In genomic region chr3:49939858-49940666, GRCh38 we compare ENCODE assay signal across 1 cellular context.
TF ChIP-seq lines count a peak whose summit lies in the region.

TSS of gene RBM6 (plus strand) at chr3:49940150. CDS start at chr3:49962642, 22,492 bp downstream.

TF ChIP-seq in K562, 482 proteins besides CTCF, POLR2A, EP300 and RAD21 (continued from another document and continues in another):
- TF ChIP-seq ATF4 (CRISPR knock-in tag; IDR thresholded peaks at IDR 0.05) = 0 out of 2 replicates have a peak, but pooled peaks have one; percentile 15
- no peak for TF ChIP-seq POLR2AphosphoS2 (IDR thresholded peaks at IDR 0.05; ENCODE audit: low read length)
- no peak for TF ChIP-seq NFE2 (IDR thresholded peaks at IDR 0.05; ENCODE audit: low read depth)
- peak; percentile 99 for TF ChIP-seq ZFX (CRISPR knock-in tag; IDR thresholded peaks at IDR 0.05)
- TF ChIP-seq TRIM28 (IDR thresholded peaks at IDR 0.05) = no peak
- peak; percentile 13 for TF ChIP-seq HNRNPK (IDR thresholded peaks at IDR 0.05; ENCODE audit: low read depth, low read length, poor library complexity, severe bottlenecking)
- TF ChIP-seq ETS1 (conservative IDR thresholded peaks at IDR 0.05; ENCODE audit: control insufficient read depth, low read depth, low read length) = peak; percentile 89
- no peak; the same call in 1 of the 2 replicates for TF ChIP-seq DPF2 (IDR thresholded peaks at IDR 0.05)
- no peak for TF ChIP-seq ARNT (IDR thresholded peaks at IDR 0.05)
- no peak for TF ChIP-seq BRF2 (IDR thresholded peaks at IDR 0.05; ENCODE audit: borderline replicate concordance, insufficient read depth, insufficient read length)
- TF ChIP-seq ZKSCAN3 (CRISPR knock-in tag; IDR thresholded peaks at IDR 0.05) = no peak
- no peak for TF ChIP-seq ZFP1 (CRISPR knock-in tag; IDR thresholded peaks at IDR 0.05)
- TF ChIP-seq MITF (IDR thresholded peaks at IDR 0.05) = peak; percentile 36; the same call in 1 of the 2 replicates
- peak; percentile 85 for TF ChIP-seq AFF4 (CRISPR knock-in tag; IDR thresholded peaks at IDR 0.05)
- no peak for TF ChIP-seq ZNF695 (CRISPR knock-in tag; IDR thresholded peaks at IDR 0.05)
- TF ChIP-seq CEBPG (CRISPR knock-in tag; IDR thresholded peaks at IDR 0.05) = no peak
- TF ChIP-seq CEBPG (tag; conservative IDR thresholded peaks at IDR 0.05 in 1 of 2, IDR thresholded peaks at IDR 0.05 in 1 of 2) = no peak
- TF ChIP-seq TCF3 (CRISPR knock-in tag; IDR thresholded peaks at IDR 0.05) = peak; percentile 12; the same call in 1 of the 2 replicates
- peak; percentile 52 to 67; a peak in 3 of 4 replicates for TF ChIP-seq SIX5 (IDR thresholded peaks at IDR 0.05; ENCODE audit: borderline replicate concordance in 1 of 2, insufficient read depth in 1 of 2, low read depth in 1 of 2, low read length in 2 of 2)
- peak; percentile 56; the same call in 1 of the 2 replicates for TF ChIP-seq SP1 (CRISPR knock-in tag; IDR thresholded peaks at IDR 0.05)
- TF ChIP-seq DDX20 (tag; IDR thresholded peaks at IDR 0.05; ENCODE audit: low read depth) = no peak
- TF ChIP-seq E2F5 (CRISPR knock-in tag; IDR thresholded peaks at IDR 0.05) = no peak
- no peak for TF ChIP-seq ADNP (tag; IDR thresholded peaks at IDR 0.05)
- TF ChIP-seq CBX3 (IDR thresholded peaks at IDR 0.05; ENCODE audit: borderline replicate concordance in 1 of 2, low read length in 2 of 2) = peak in 1 of 2 experiments; percentile 58; a peak in 1 of 3 replicates
- no peak for TF ChIP-seq ZBED1 (IDR thresholded peaks at IDR 0.05)
- TF ChIP-seq HMBOX1 (IDR thresholded peaks at IDR 0.05) = no peak
- TF ChIP-seq SUPT5H (IDR thresholded peaks at IDR 0.05) = peak; percentile 97
- TF ChIP-seq RHOXF2B (CRISPR knock-in tag; conservative IDR thresholded peaks at IDR 0.05) = no peak
- TF ChIP-seq E2F4 (CRISPR knock-in tag; IDR thresholded peaks at IDR 0.05; ENCODE audit: low read depth) = no peak
- 0 out of 2 replicates have a peak, but pooled peaks have one; percentile 12 for TF ChIP-seq HES1 (IDR thresholded peaks at IDR 0.05; ENCODE audit: low read depth)
- no peak for TF ChIP-seq ZNF778 (CRISPR knock-in tag; IDR thresholded peaks at IDR 0.05)
- TF ChIP-seq ZNF79 (CRISPR knock-in tag; IDR thresholded peaks at IDR 0.05; ENCODE audit: low read depth) = no peak
- no peak for TF ChIP-seq NFATC3 (IDR thresholded peaks at IDR 0.05)
- TF ChIP-seq MTA1 (IDR thresholded peaks at IDR 0.05; ENCODE audit: borderline replicate concordance) = peak; percentile 94
- no peak for TF ChIP-seq PPARD (CRISPR knock-in tag; IDR thresholded peaks at IDR 0.05)
- no peak for TF ChIP-seq MEF2D (tag; conservative IDR thresholded peaks at IDR 0.05; ENCODE audit: low read depth)
- no peak for TF ChIP-seq FOXP4 (CRISPR knock-in tag; IDR thresholded peaks at IDR 0.05; ENCODE audit: borderline replicate concordance)
- TF ChIP-seq NR4A1 (CRISPR knock-in tag; IDR thresholded peaks at IDR 0.05) = no peak
- TF ChIP-seq NR4A1 (tag; IDR thresholded peaks at IDR 0.05) = peak; percentile 42; the same call in 1 of the 2 replicates
- TF ChIP-seq SNRNP70 (optimal IDR thresholded peaks at IDR 0.05; ENCODE audit: low read depth, low read length) = no peak
- TF ChIP-seq KAT2B (IDR thresholded peaks at IDR 0.05; ENCODE audit: low read depth, low read length) = no peak
- TF ChIP-seq OTX1 (CRISPR knock-in tag; IDR thresholded peaks at IDR 0.05) = no peak
- peak; percentile 55; the same call in 1 of the 2 replicates for TF ChIP-seq THAP12 (CRISPR knock-in tag; IDR thresholded peaks at IDR 0.05)
- peak; percentile 49; the same call in 1 of the 2 replicates for TF ChIP-seq ZNF316 (IDR thresholded peaks at IDR 0.05)
- TF ChIP-seq ZNF23 (CRISPR knock-in tag; IDR thresholded peaks at IDR 0.05) = no peak
- TF ChIP-seq MECOM (CRISPR knock-in tag; IDR thresholded peaks at IDR 0.05) = no peak
- TF ChIP-seq KLF1 (tag; IDR thresholded peaks at IDR 0.05) = peak; percentile 78
- TF ChIP-seq POU5F1 (IDR thresholded peaks at IDR 0.05; ENCODE audit: borderline replicate concordance, low read depth, low read length, partially characterized antibody) = no peak
- 0 out of 2 replicates have a peak, but pooled peaks have one; percentile 53 for TF ChIP-seq ZNF431 (CRISPR knock-in tag; IDR thresholded peaks at IDR 0.05)
- TF ChIP-seq EHMT2 (IDR thresholded peaks at IDR 0.05) = no peak
- TF ChIP-seq ZNF584 (CRISPR knock-in tag; IDR thresholded peaks at IDR 0.05; ENCODE audit: low read depth) = no peak
- no peak for TF ChIP-seq CC2D1A (IDR thresholded peaks at IDR 0.05)
- no peak for TF ChIP-seq ZNF551 (CRISPR knock-in tag; IDR thresholded peaks at IDR 0.05)
- TF ChIP-seq NCOA6 (IDR thresholded peaks at IDR 0.05) = no peak
- peak; percentile 70 for TF ChIP-seq NFYB (IDR thresholded peaks at IDR 0.05; ENCODE audit: extremely low read depth, insufficient read length)
- TF ChIP-seq NR2F6 (CRISPR knock-in tag; IDR thresholded peaks at IDR 0.05) = no peak
- TF ChIP-seq MCM3 (IDR thresholded peaks at IDR 0.05) = no peak
- TF ChIP-seq TEAD1 (CRISPR knock-in tag; IDR thresholded peaks at IDR 0.05) = peak in 1 of 2 experiments; percentile 12; a peak in 1 of 4 replicates
